ENCODE assay signal across 2 cellular contexts in genomic region chr14:102316048-102316745, GRCh38.
TF ChIP-seq lines count a peak whose summit lies in the region.

No MANE protein-coding gene starts in this region.

TF ChIP-seq in H1, 55 proteins besides CTCF, POLR2A, EP300 and RAD21:
- TF ChIP-seq ZNF274 (IDR thresholded peaks at IDR 0.05; ENCODE audit: borderline replicate concordance, extremely low read depth, low read length) (no peak), ATF2 (IDR thresholded peaks at IDR 0.05; ENCODE audit: low read length) (no peak), YY1 (IDR thresholded peaks at IDR 0.05; ENCODE audit: low read depth, low read length) (no peak), GABPA (IDR thresholded peaks at IDR 0.05; ENCODE audit: borderline replicate concordance, insufficient read depth, low read length) (no peak), SAP30 (IDR thresholded peaks at IDR 0.05; ENCODE audit: insufficient read depth, insufficient replicate concordance, low read length) (no peak), NRF1 (IDR thresholded peaks at IDR 0.05; ENCODE audit: low read depth, low read length) (no peak), CHD1 (IDR thresholded peaks at IDR 0.05; ENCODE audit: low read depth, low read length) (no peak), HDAC2 (IDR thresholded peaks at IDR 0.05; ENCODE audit: borderline replicate concordance in 1 of 2, low read depth in 2 of 2, low read length in 2 of 2) (no peak), TEAD4 (IDR thresholded peaks at IDR 0.05; ENCODE audit: low read depth, low read length) (no peak), BRCA1 (IDR thresholded peaks at IDR 0.05; ENCODE audit: low read depth, low read length) (no peak), CBX5 (IDR thresholded peaks at IDR 0.05; ENCODE audit: low read depth, low read length) (no peak), TAF7 (optimal IDR thresholded peaks at IDR 0.05; ENCODE audit: borderline replicate concordance, low read depth, low read length) (no peak), RNF2 (IDR thresholded peaks at IDR 0.05; ENCODE audit: borderline replicate concordance, low read depth, low read length, missing control alignments, poor library complexity, severe bottlenecking) (no peak), CHD2 (IDR thresholded peaks at IDR 0.05; ENCODE audit: low read length) (no peak), CHD7 (IDR thresholded peaks at IDR 0.05; ENCODE audit: insufficient replicate concordance, low read length) (no peak)
TF ChIP-seq in H1: peak in this region for 0.

TF ChIP-seq in neural cell, 6 proteins besides CTCF, POLR2A, EP300 and RAD21:
- no peak for TF ChIP-seq MXI1 (conservative IDR thresholded peaks at IDR 0.05; ENCODE audit: poor library complexity, severe bottlenecking)
- no peak for TF ChIP-seq TAF1 (IDR thresholded peaks at IDR 0.05; ENCODE audit: low read depth)
- no peak for TF ChIP-seq REST (IDR thresholded peaks at IDR 0.05; ENCODE audit: borderline replicate concordance)
- no peak for TF ChIP-seq POLR2AphosphoS5 (IDR thresholded peaks at IDR 0.05)
- no peak for TF ChIP-seq EZH2 (IDR thresholded peaks at IDR 0.05; ENCODE audit: borderline replicate concordance, insufficient read depth, low read length, poor library complexity, severe bottlenecking)
- no peak for TF ChIP-seq SMC3 (conservative IDR thresholded peaks at IDR 0.05; ENCODE audit: poor library complexity)
